Comparison of ENCODE assay signal across 26 cellular contexts in genomic region chr10:67127441-67127840, GRCh38.
A peak's percentile ranks its signal among the peaks of the same experiment; 100 is the strongest.
DNase-seq lines count a peak whose midpoint lies in the region; FAIRE-seq and TF ChIP-seq lines count a peak whose summit lies in the region.
"Had no signal": no experiment of that assay in that cellular context is flagged by ENCODE, and none has a peak within 500 bp of the region (broad histone marks: within the 10 kb centered on the region; RNA-seq: fewer than 3 reads in every experiment).

No MANE protein-coding gene starts in this region.

- peaks cover 3% of the 10 kb centered on the region for H3K27me3 Mint-ChIP-seq in mesothelial cell of epicardium (ENCODE audit: low read depth)
- H3K27me3 Mint-ChIP-seq in activated naive CD8-positive, alpha-beta T cell treated with anti-CD3 and anti-CD28 coated beads for 36 hours, result no peaks in the 10 kb centered on the region
- H3K27me3 Mint-ChIP-seq: CD4-positive, alpha-beta T cell; CD8-positive, alpha-beta memory T cell had no signal

- H3K4me1 Mint-ChIP-seq in mesothelial cell of epicardium, result peaks cover 14% of the 10 kb centered on the region
- no peaks in the 10 kb centered on the region for H3K4me1 Mint-ChIP-seq in activated naive CD8-positive, alpha-beta T cell treated with anti-CD3 and anti-CD28 coated beads for 36 hours
- H3K4me1 Mint-ChIP-seq: CD14-positive monocyte; CD8-positive, alpha-beta memory T cell had no signal

- H3K9ac ChIP-seq in kidney (ENCODE audit: low read length in 2 of 2), result no peak overlapping the region
- H3K9ac ChIP-seq: BLaER1 treated with 17β-estradiol and CSF1 and Interleukin-3, amounts not matched to agents 10 nM and 100 nM had no signal

- H3K9me2 ChIP-seq in OCI-LY7 (ENCODE audit: insufficient read depth, low read length), result no peaks in the 10 kb centered on the region

- no TSS peak for BruUV-seq in OCI-LY7 (replicated peaks; lab: Mats Ljungman, UMichigan)

- H3K4me3 Mint-ChIP-seq in mesothelial cell of epicardium, result no peak overlapping the region
- H3K4me3 Mint-ChIP-seq in activated naive CD8-positive, alpha-beta T cell treated with anti-CD3 and anti-CD28 coated beads for 36 hours, result no peak overlapping the region
- H3K4me3 Mint-ChIP-seq: CD14-positive monocyte; CD4-positive, alpha-beta T cell; CD8-positive, alpha-beta memory T cell; HFFc6 had no signal

- no peaks in the 10 kb centered on the region for H4K20me1 ChIP-seq in OCI-LY7 (ENCODE audit: insufficient read depth, low read length)
- H4K20me1 ChIP-seq: BLaER1 treated with 17β-estradiol and CSF1 and Interleukin-3, amounts not matched to agents 10 nM and 100 nM had no signal

- H3K36me3 Mint-ChIP-seq in mesothelial cell of epicardium, result no peaks in the 10 kb centered on the region
- no peaks in the 10 kb centered on the region for H3K36me3 Mint-ChIP-seq in activated naive CD8-positive, alpha-beta T cell treated with anti-CD3 and anti-CD28 coated beads for 36 hours
- H3K36me3 Mint-ChIP-seq: CD14-positive monocyte; CD8-positive, alpha-beta memory T cell had no signal

- no peak overlapping the region for H3K27ac ChIP-seq in kidney (ENCODE audit: low read depth in 2 of 2, low read length in 2 of 2)
- H3K27ac ChIP-seq in OCI-LY7 (ENCODE audit: low read depth, low read length, poor library complexity, severe bottlenecking), result no peak overlapping the region
- H3K27ac ChIP-seq: A549; BLaER1 treated with 17β-estradiol and CSF1 and Interleukin-3, amounts not matched to agents 10 nM and 100 nM had no signal

- TF ChIP-seq CTCF in choroid plexus epithelial cell (conservative IDR thresholded peaks at IDR 0.05; ENCODE audit: low read depth, low read length), result no peak
- no peak for TF ChIP-seq CTCF in mesothelial cell of epicardium (IDR thresholded peaks at IDR 0.05; ENCODE audit: unreplicated experiment)
- no peak for TF ChIP-seq CTCF in kidney (IDR thresholded peaks at IDR 0.05; ENCODE audit: borderline replicate concordance, extremely low read depth, insufficient read depth)
- no peak for TF ChIP-seq CTCF in OCI-LY7 (conservative IDR thresholded peaks at IDR 0.05; ENCODE audit: low read length)

- H3K79me2 ChIP-seq in OCI-LY7 (ENCODE audit: insufficient read depth, low read depth, low read length), result no peaks in the 10 kb centered on the region

- no peak for FAIRE-seq in kidney (lab: Jason Lieb, UNC)
- FAIRE-seq: A549, D721Med, GM12891, GM18507, H54 had no signal

- H3K27ac Mint-ChIP-seq in mesothelial cell of epicardium, result peak overlapping the region; percentile 78
- no peak overlapping the region for H3K27ac Mint-ChIP-seq in activated naive CD8-positive, alpha-beta T cell treated with anti-CD3 and anti-CD28 coated beads for 36 hours
- H3K27ac Mint-ChIP-seq: CD14-positive monocyte; CD4-positive, alpha-beta T cell; CD8-positive, alpha-beta memory T cell; HFFc6 had no signal

- POLR2A ChIA-PET in OCI-LY7 (lab: Charles Lee), result interaction anchor here (0.6 kb wide), 1 partner anchor 79 kb away, joined by 3 read pairs; no protein-coding TSS in a partner anchor

- H3K9me3 ChIP-seq in kidney (ENCODE audit: control insufficient read depth in 1 of 2, low read length in 2 of 2), result no peaks in the 10 kb centered on the region
- no peaks in the 10 kb centered on the region for H3K9me3 ChIP-seq in OCI-LY7 (ENCODE audit: low read length)
- H3K9me3 ChIP-seq: A549; BE2C; BLaER1 treated with 17β-estradiol and CSF1 and Interleukin-3, amounts not matched to agents 10 nM and 100 nM; HAP-1 had no signal

- intact Hi-C loops in kidney (cut with DNase I) (no loop called here), OCI-LY7 (cut with micrococcal nuclease; ENCODE audit: unreplicated experiment) (no loop called here)

- no peak overlapping the region for H3K4me2 ChIP-seq in OCI-LY7 (ENCODE audit: low read length)
- H3K4me2 ChIP-seq: A549; BLaER1 treated with 17β-estradiol and CSF1 and Interleukin-3, amounts not matched to agents 10 nM and 100 nM had no signal

- H2AFZ ChIP-seq in OCI-LY7 (ENCODE audit: low read length), result no peak overlapping the region

- CTCF ChIA-PET in OCI-LY7 (lab: Charles Lee; ENCODE audit: unreplicated experiment), result no interaction called here

- peaks cover 3% of the 10 kb centered on the region for H3K9me3 Mint-ChIP-seq in mesothelial cell of epicardium
- H3K9me3 Mint-ChIP-seq in activated naive CD8-positive, alpha-beta T cell treated with anti-CD3 and anti-CD28 coated beads for 36 hours, result no peaks in the 10 kb centered on the region
- H3K9me3 Mint-ChIP-seq: CD4-positive, alpha-beta T cell had no signal

- H3K4me3 ChIP-seq in choroid plexus epithelial cell (ENCODE audit: low read depth, low read length) (no peak overlapping the region), kidney (ENCODE audit: low read length in 2 of 2) (no peak overlapping the region), OCI-LY7 (ENCODE audit: low read depth, low read length, poor library complexity, severe bottlenecking) (no peak overlapping the region)
- H3K4me3 ChIP-seq: A549; BLaER1 treated with 17β-estradiol and CSF1 and Interleukin-3, amounts not matched to agents 10 nM and 100 nM; HAP-1 had no signal

- DNase-seq in RPMI8226, result peak; percentile 10
- peak; percentile 6 for DNase-seq in choroid plexus epithelial cell (ENCODE audit: low read depth)
- DNase-seq in mesothelial cell of epicardium (ENCODE audit: low spot score in 2 of 2, unreplicated experiment in 2 of 2), result no peak
- no peak for DNase-seq in activated naive CD8-positive, alpha-beta T cell treated with anti-CD3 and anti-CD28 coated beads for 36 hours
- no peak for DNase-seq in DMS 273 treated with DMSO at 0.1 percent for 48 hours (lab: John Stamatoyannopoulos, UW)
- no peak for DNase-seq in kidney
- no peak for DNase-seq in OCI-LY7 (ENCODE audit: low spot score)
- DNase-seq: 8988T; ACHN; AML-193; BE2C; CD4-positive, alpha-beta T cell; CD8-positive, alpha-beta memory T cell; DMS53; DMS79 treated with DMSO at 0.1 percent for 48 hours; GF-D8; GOT3; HFFc6 had no signal

- H3K4me1 ChIP-seq in kidney (ENCODE audit: control insufficient read depth in 1 of 2, insufficient read depth in 1 of 2, low read depth in 1 of 2, low read length in 2 of 2), result no peaks in the 10 kb centered on the region
- no peaks in the 10 kb centered on the region for H3K4me1 ChIP-seq in OCI-LY7 (ENCODE audit: insufficient read depth, low read length, poor library complexity, severe bottlenecking)
- H3K4me1 ChIP-seq: A549; BE2C; BLaER1 treated with 17β-estradiol and CSF1 and Interleukin-3, amounts not matched to agents 10 nM and 100 nM; HAP-1 had no signal

- H3K36me3 ChIP-seq in kidney (ENCODE audit: control insufficient read depth in 1 of 2, insufficient read depth in 2 of 2, low read length in 2 of 2) (no peaks in the 10 kb centered on the region), OCI-LY7 (ENCODE audit: insufficient read depth, low read length) (no peaks in the 10 kb centered on the region)
- H3K36me3 ChIP-seq: BE2C; BLaER1 treated with 17β-estradiol and CSF1 and Interleukin-3, amounts not matched to agents 10 nM and 100 nM; HAP-1 had no signal

Comparison
In these comparisons a context has a peak if more than half of its experiments do, and no peak if none do; other contexts are left out.
1. DNase-seq: peak in RPMI8226 (single experiment) and choroid plexus epithelial cell (single experiment); none in mesothelial cell of epicardium (0 of 2), activated naive CD8-positive, alpha-beta T cell treated with anti-CD3 and anti-CD28 coated beads for 36 hours (single experiment), DMS 273 treated with DMSO at 0.1 percent for 48 hours (single experiment), kidney (single experiment) and OCI-LY7 (single experiment).